In genomic region chr3:170180952-170181876, GRCh38 we compare ENCODE assay signal across 8 cellular contexts. TPM values are rescaled to one million over a fixed set of nuclear protein-coding genes. Genes with fewer than 3 reads are reported as not detected.
A peak's percentile ranks its signal among the peaks of the same experiment; 100 is the strongest.
DNase-seq lines count a peak whose midpoint lies in the region; ATAC-seq and TF ChIP-seq lines count a peak whose summit lies in the region.

A gene with protein sequence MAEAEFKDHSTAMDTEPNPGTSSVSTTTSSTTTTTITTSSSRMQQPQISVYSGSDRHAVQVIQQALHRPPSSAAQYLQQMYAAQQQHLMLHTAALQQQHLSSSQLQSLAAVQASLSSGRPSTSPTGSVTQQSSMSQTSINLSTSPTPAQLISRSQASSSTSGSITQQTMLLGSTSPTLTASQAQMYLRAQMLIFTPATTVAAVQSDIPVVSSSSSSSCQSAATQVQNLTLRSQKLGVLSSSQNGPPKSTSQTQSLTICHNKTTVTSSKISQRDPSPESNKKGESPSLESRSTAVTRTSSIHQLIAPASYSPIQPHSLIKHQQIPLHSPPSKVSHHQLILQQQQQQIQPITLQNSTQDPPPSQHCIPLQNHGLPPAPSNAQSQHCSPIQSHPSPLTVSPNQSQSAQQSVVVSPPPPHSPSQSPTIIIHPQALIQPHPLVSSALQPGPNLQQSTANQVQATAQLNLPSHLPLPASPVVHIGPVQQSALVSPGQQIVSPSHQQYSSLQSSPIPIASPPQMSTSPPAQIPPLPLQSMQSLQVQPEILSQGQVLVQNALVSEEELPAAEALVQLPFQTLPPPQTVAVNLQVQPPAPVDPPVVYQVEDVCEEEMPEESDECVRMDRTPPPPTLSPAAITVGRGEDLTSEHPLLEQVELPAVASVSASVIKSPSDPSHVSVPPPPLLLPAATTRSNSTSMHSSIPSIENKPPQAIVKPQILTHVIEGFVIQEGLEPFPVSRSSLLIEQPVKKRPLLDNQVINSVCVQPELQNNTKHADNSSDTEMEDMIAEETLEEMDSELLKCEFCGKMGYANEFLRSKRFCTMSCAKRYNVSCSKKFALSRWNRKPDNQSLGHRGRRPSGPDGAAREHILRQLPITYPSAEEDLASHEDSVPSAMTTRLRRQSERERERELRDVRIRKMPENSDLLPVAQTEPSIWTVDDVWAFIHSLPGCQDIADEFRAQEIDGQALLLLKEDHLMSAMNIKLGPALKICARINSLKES (minus strand): TSS chr3:170181733. CDS start chr3:170181715, 18 bp downstream.

- H3K9ac ChIP-seq in skeletal muscle tissue (ENCODE audit: low read depth in 1 of 3, low read length in 3 of 3), result peak within 1 kb of the TSS; percentile 97 to 99 (median 98)

- H3K4me1 ChIP-seq in breast epithelium (no peaks in the 10 kb centered on the region), skeletal muscle tissue (ENCODE audit: control insufficient read depth in 3 of 3, insufficient read depth in 3 of 3, low read length in 3 of 3) (peaks cover 5 to 11% (median 11%) of the 10 kb centered on the region in 3 donors)

- H3K4me3 ChIP-seq in WERI-Rb-1 (ENCODE audit: low read depth, low read length) (peak within 1 kb of the TSS; percentile 99), breast epithelium (peak within 1 kb of the TSS; percentile 91 to 98 (median 97)), iPS-18c (ENCODE audit: insufficient read depth, low read depth, low read length) (peak within 1 kb of the TSS; percentile 97), skeletal muscle tissue (ENCODE audit: low read length in 3 of 3) (peak within 1 kb of the TSS; percentile 87 to 96 (median 96))

- H3K9me3 ChIP-seq in WERI-Rb-1 (ENCODE audit: severe bottlenecking) (no peaks in the 10 kb centered on the region), breast epithelium (no peaks in the 10 kb centered on the region), iPS-18c (ENCODE audit: control insufficient read depth, insufficient read depth, low read length) (no peaks in the 10 kb centered on the region), skeletal muscle tissue (ENCODE audit: control insufficient read depth in 3 of 3, low read length in 3 of 3) (no peaks in the 10 kb centered on the region)

- no peak for TF ChIP-seq CTCF in WERI-Rb-1 (IDR thresholded peaks at IDR 0.05; ENCODE audit: low read depth, low read length)
- TF ChIP-seq CTCF in breast epithelium (IDR thresholded peaks at IDR 0.05), result peak; percentile 18 to 27 (median 22)

- TF ChIP-seq POLR2A in breast epithelium (IDR thresholded peaks at IDR 0.05), result peak; percentile 72

- intact Hi-C loops in breast epithelium (cut with DNase I; ENCODE audit: low total_unique reads), result no loop called here

- DNase-seq in AG08395 (ENCODE audit: low spot score), result peak; percentile 100
- peak; percentile 96 for DNase-seq in NCI-H2227 (lab: John Stamatoyannopoulos, UW; ENCODE audit: unreplicated experiment)
- peak; percentile 94 for DNase-seq in WERI-Rb-1
- peak; percentile 89 for DNase-seq in breast epithelium (ENCODE audit: low spot score in 2 of 2)

- peaks cover 30% of the 10 kb centered on the region for H3K36me3 ChIP-seq in WERI-Rb-1
- H3K36me3 ChIP-seq in breast epithelium, result no peaks in the 10 kb centered on the region
- peaks cover 8 to 21% (median 19%) of the 10 kb centered on the region in 3 donors for H3K36me3 ChIP-seq in skeletal muscle tissue (ENCODE audit: control insufficient read depth in 3 of 3, insufficient read depth in 3 of 3, low read length in 3 of 3)

- H3K27me3 ChIP-seq in WERI-Rb-1 (ENCODE audit: insufficient read depth, low read depth, severe bottlenecking) (no peaks in the 10 kb centered on the region), breast epithelium (no peaks in the 10 kb centered on the region), skeletal muscle tissue (ENCODE audit: control insufficient read depth in 3 of 3, insufficient read depth in 3 of 3, low read length in 3 of 3) (no peaks in the 10 kb centered on the region)

- ATAC-seq in GM18909 (IDR thresholded peaks at IDR 0.05; ENCODE audit: poor library complexity, unreplicated experiment), result peak; percentile 84
- peak; percentile 75 for ATAC-seq in HG03159 (IDR thresholded peaks at IDR 0.05; ENCODE audit: unreplicated experiment)

- H3K27ac ChIP-seq in WERI-Rb-1 (peak within 1 kb of the TSS; percentile 92), breast epithelium (peak within 1 kb of the TSS; percentile 99), skeletal muscle tissue (ENCODE audit: low read depth, low read length) (peak within 1 kb of the TSS; percentile 89)

RNA-seq across cellular contexts. Expression of the gene that starts here (rescaled TPM):
- total RNA-seq in breast epithelium (100 to 1,000 TPM in 1 of 3 donors, 10 to 100 TPM in 2; 65.1 to 117 (median 87.2) TPM), skeletal muscle tissue (32.9 TPM)

Comparison
In these comparisons a context has a peak if more than half of its experiments do, and no peak if none do; other contexts are left out.
1. Peak in every context shown above with its lines: DNase-seq, ATAC-seq, H3K4me3 ChIP-seq and H3K27ac ChIP-seq.